30 cellular contexts compared by ENCODE assay signal in genomic region chr3:165451671-165452070, GRCh38.
A peak's percentile ranks its signal among the peaks of the same experiment; 100 is the strongest.
DNase-seq lines count a peak whose midpoint lies in the region; ATAC-seq, FAIRE-seq and TF ChIP-seq lines count a peak whose summit lies in the region.
"Had no signal": no experiment of that assay in that cellular context is flagged by ENCODE, and none has a peak within 500 bp of the region (broad histone marks: within the 10 kb centered on the region; RNA-seq: fewer than 3 reads in every experiment).

No MANE protein-coding gene starts in this region.

- H3K14ac ChIP-seq in trophoblast cell (ENCODE audit: low read length): no peak overlapping the region

- H3K36me3 Mint-ChIP-seq in astrocyte (ENCODE audit: low read depth, unreplicated experiment): no peaks in the 10 kb centered on the region
- H3K36me3 Mint-ChIP-seq: CD14-positive monocyte; CD4-positive, alpha-beta memory T cell; CD4-positive, CD25-positive, alpha-beta regulatory T cell; CD8-positive, alpha-beta memory T cell had no signal

- H3K23ac ChIP-seq in mesendoderm (ENCODE audit: low read length) (no peak overlapping the region), trophoblast cell (ENCODE audit: low read length) (no peak overlapping the region)

- H2BK15ac ChIP-seq in mesendoderm (replicated peaks; ENCODE audit: low read depth): no peak overlapping the region

- no TSS peak for BruUV-seq in mammary epithelial cell (replicated peaks; lab: Mats Ljungman, UMichigan)

- H4K91ac ChIP-seq in trophoblast cell (ENCODE audit: low read depth, low read length): no peak overlapping the region

- no peak overlapping the region for H3K4me2 ChIP-seq in mammary epithelial cell (ENCODE audit: insufficient read depth, low read depth, low read length)
- no peak overlapping the region for H3K4me2 ChIP-seq in astrocyte (ENCODE audit: low read length)
- no peak overlapping the region for H3K4me2 ChIP-seq in mesendoderm (ENCODE audit: low read length)
- no peak overlapping the region for H3K4me2 ChIP-seq in trophoblast cell (ENCODE audit: low read length)
- H3K4me2 ChIP-seq: A549, BLaER1 had no signal

- H3K27ac ChIP-seq in mammary epithelial cell (ENCODE audit: insufficient read depth, low read depth, low read length) (no peak overlapping the region), breast epithelium (no peak overlapping the region), astrocyte (ENCODE audit: low read depth, low read length) (no peak overlapping the region), mesendoderm (ENCODE audit: low read depth, low read length) (no peak overlapping the region), trophoblast cell (ENCODE audit: low read depth, low read length) (no peak overlapping the region)
- H3K27ac ChIP-seq: 22Rv1, A549, BLaER1 had no signal

- H2BK12ac ChIP-seq in trophoblast cell (ENCODE audit: low read length): no peak overlapping the region

- H3K4me1 ChIP-seq in mammary epithelial cell (ENCODE audit: insufficient read depth, low read length) (no peaks in the 10 kb centered on the region), breast epithelium (no peaks in the 10 kb centered on the region), astrocyte (ENCODE audit: insufficient read depth, low read length) (no peaks in the 10 kb centered on the region), mesendoderm (ENCODE audit: control insufficient read depth, low read depth, low read length) (no peaks in the 10 kb centered on the region), trophoblast cell (ENCODE audit: control insufficient read depth in 1 of 2, insufficient read depth in 2 of 2, low read length in 2 of 2) (peaks cover 0 to 4% of the 10 kb centered on the region in 2 experiments)
- H3K4me1 ChIP-seq: A549, BLaER1 had no signal

- no peak overlapping the region for H2BK120ac ChIP-seq in mesendoderm (ENCODE audit: low read depth, low read length)
- H2BK120ac ChIP-seq in trophoblast cell (ENCODE audit: insufficient read depth, low read length, poor library complexity): no peak overlapping the region

- H2AFZ ChIP-seq in mammary epithelial cell (ENCODE audit: low read depth, low read length): peak overlapping the region; percentile 56
- no peak overlapping the region for H2AFZ ChIP-seq in astrocyte (ENCODE audit: low read depth, low read length)
- no peak overlapping the region for H2AFZ ChIP-seq in trophoblast cell (ENCODE audit: insufficient read depth, low read length, poor library complexity)

- H3K4ac ChIP-seq in mesendoderm (ENCODE audit: low read depth, low read length) (no peak overlapping the region), trophoblast cell (ENCODE audit: low read depth, low read length) (no peak overlapping the region)

- H3K4me1 Mint-ChIP-seq in astrocyte (ENCODE audit: low read depth, unreplicated experiment): peaks cover 11% of the 10 kb centered on the region
- H3K4me1 Mint-ChIP-seq: B cell; CD14-positive monocyte; CD4-positive, alpha-beta memory T cell; CD4-positive, CD25-positive, alpha-beta regulatory T cell; CD8-positive, alpha-beta memory T cell had no signal

- WGBS in mammary epithelial cell (ENCODE audit: low coverage, missing lambda C conversion rate): 72% methylated on average over 4 of the region's 4 CpGs
- no CpG with 5 or more reads among the region's 4 CpGs for WGBS in mesendoderm (ENCODE audit: extremely low coverage, insufficient coverage, low lambda C conversion rate)
- no CpG with 5 or more reads among the region's 4 CpGs for WGBS in trophoblast cell (ENCODE audit: extremely low coverage, insufficient coverage, insufficient read length)

- H3K9me3 Mint-ChIP-seq in astrocyte (ENCODE audit: unreplicated experiment): peaks cover 2% of the 10 kb centered on the region

- H3K27ac Mint-ChIP-seq in astrocyte (ENCODE audit: unreplicated experiment): peak overlapping the region; percentile 15
- H3K27ac Mint-ChIP-seq: B cell; CD14-positive monocyte; CD4-positive, alpha-beta memory T cell; CD4-positive, CD25-positive, alpha-beta regulatory T cell; CD8-positive, alpha-beta memory T cell had no signal

- H4K20me1 ChIP-seq in mammary epithelial cell (ENCODE audit: insufficient read depth, low read length) (no peaks in the 10 kb centered on the region), astrocyte (ENCODE audit: insufficient read depth, low read length) (no peaks in the 10 kb centered on the region)
- H4K20me1 ChIP-seq: BLaER1 had no signal

- H3K18ac ChIP-seq in mesendoderm (ENCODE audit: low read length) (no peak overlapping the region), trophoblast cell (ENCODE audit: low read length) (no peak overlapping the region)

- H3K9me3 ChIP-seq in mammary epithelial cell (replicated peaks; ENCODE audit: insufficient read depth, low read length): no peaks in the 10 kb centered on the region
- H3K9me3 ChIP-seq in breast epithelium: peaks cover 0 to 6% of the 10 kb centered on the region in 2 donors
- no peaks in the 10 kb centered on the region for H3K9me3 ChIP-seq in astrocyte (ENCODE audit: insufficient read depth, low read depth, low read length)
- H3K9me3 ChIP-seq in trophoblast cell (ENCODE audit: insufficient read depth, low read depth, low read length): no peaks in the 10 kb centered on the region
- H3K9me3 ChIP-seq: A549, BLaER1 had no signal

- no peak for DNase-seq in mammary epithelial cell
- no peak for DNase-seq in breast epithelium (ENCODE audit: low spot score in 2 of 2)
- no peak for DNase-seq in astrocyte (ENCODE audit: low read depth)
- DNase-seq in mesendoderm: peak; percentile 44
- peak; percentile 54 to 61 for DNase-seq in trophoblast cell
- DNase-seq in KBM-7: no peak
- DNase-seq: AML-193; C1 segment of cervical spinal cord; CD4-positive, alpha-beta memory T cell; CD4-positive, CD25-positive, alpha-beta regulatory T cell; CD8-positive, alpha-beta memory T cell; COR-L47; DMS 273 treated with DMSO at 0.1 percent for 48 hours; DMS153; DMS53; DMS79; DND-41; EL; GDM1 had no signal

- TF ChIP-seq CTCF in mammary epithelial cell (conservative IDR thresholded peaks at IDR 0.05 in 1 of 2, IDR thresholded peaks at IDR 0.05 in 1 of 2; ENCODE audit: extremely low read depth in 1 of 2, insufficient read depth in 1 of 2, low read depth in 1 of 2, low read length in 2 of 2): no peak
- no peak for TF ChIP-seq CTCF in breast epithelium (IDR thresholded peaks at IDR 0.05)
- no peak for TF ChIP-seq CTCF in astrocyte (IDR thresholded peaks at IDR 0.05; ENCODE audit: insufficient read depth, low read depth, low read length)

- H3K27me3 Mint-ChIP-seq in astrocyte (ENCODE audit: low read depth, unreplicated experiment): no peaks in the 10 kb centered on the region
- H3K27me3 Mint-ChIP-seq: B cell; CD4-positive, alpha-beta memory T cell; CD4-positive, CD25-positive, alpha-beta regulatory T cell; CD8-positive, alpha-beta memory T cell had no signal

- H3K9ac ChIP-seq in mammary epithelial cell (ENCODE audit: insufficient read depth, low read length) (no peak overlapping the region), astrocyte (ENCODE audit: low read length) (no peak overlapping the region), mesendoderm (ENCODE audit: low read length) (no peak overlapping the region), trophoblast cell (ENCODE audit: low read length) (no peak overlapping the region)
- H3K9ac ChIP-seq: BLaER1 had no signal

- no peak overlapping the region for H3K4me3 Mint-ChIP-seq in astrocyte (ENCODE audit: unreplicated experiment)
- H3K4me3 Mint-ChIP-seq: B cell; CD14-positive monocyte; CD4-positive, alpha-beta memory T cell; CD4-positive, CD25-positive, alpha-beta regulatory T cell; CD8-positive, alpha-beta memory T cell had no signal

- CTCF ChIA-PET in mammary epithelial cell (lab: Charles Lee; ENCODE audit: low non-redundant PET): no interaction called here

- in situ Hi-C loops in mammary epithelial cell (cut with MboI; ENCODE audit: low sequenced_read_pairs in 2 of 2): no loop called here
- in situ Hi-C loops in KBM-7 (cut with MboI; ENCODE audit: low pct_unique_long_range_greater_than_20kb, low sequenced_read_pairs): no loop called here

- no peaks in the 10 kb centered on the region for H3K27me3 ChIP-seq in mammary epithelial cell (ENCODE audit: insufficient read depth, low read length)
- no peaks in the 10 kb centered on the region for H3K27me3 ChIP-seq in breast epithelium
- no peaks in the 10 kb centered on the region for H3K27me3 ChIP-seq in astrocyte (ENCODE audit: insufficient read depth, low read length)
- no peaks in the 10 kb centered on the region for H3K27me3 ChIP-seq in mesendoderm (ENCODE audit: insufficient read depth, low read length, poor library complexity)
- no peaks in the 10 kb centered on the region for H3K27me3 ChIP-seq in trophoblast cell (ENCODE audit: insufficient read depth, low read length)
- H3K27me3 ChIP-seq: BLaER1 had no signal

- H3K56ac ChIP-seq in mesendoderm (ENCODE audit: low read length): no peak overlapping the region

- H4K5ac ChIP-seq in mesendoderm (ENCODE audit: low read length): no peak overlapping the region

- no peak for FAIRE-seq in astrocyte (lab: Jason Lieb, UNC)
- FAIRE-seq: A549, GM12878, GM12892, GM18507, GM19239 had no signal

- dilution Hi-C loops in mammary epithelial cell (cut with HindIII; ENCODE audit: low sequenced_read_pairs): no loop called here

- H4K12ac ChIP-seq in trophoblast cell (ENCODE audit: low read depth, low read length): no peak overlapping the region

- H2AK5ac ChIP-seq in mesendoderm (ENCODE audit: low read length): no peak overlapping the region
- no peak overlapping the region for H2AK5ac ChIP-seq in trophoblast cell (ENCODE audit: low read length)

- H3K36me3 ChIP-seq in mammary epithelial cell (ENCODE audit: insufficient read depth, low read length): no peaks in the 10 kb centered on the region
- H3K36me3 ChIP-seq in breast epithelium: no peaks in the 10 kb centered on the region
- H3K36me3 ChIP-seq in astrocyte (ENCODE audit: insufficient read depth, low read length): no peaks in the 10 kb centered on the region
- H3K36me3 ChIP-seq in mesendoderm (ENCODE audit: control insufficient read depth, insufficient read depth, low read length): no peaks in the 10 kb centered on the region
- H3K36me3 ChIP-seq in trophoblast cell (ENCODE audit: control insufficient read depth in 1 of 2, insufficient read depth in 2 of 2, low read length in 2 of 2): no peaks in the 10 kb centered on the region
- H3K36me3 ChIP-seq: BLaER1 had no signal

- intact Hi-C loops in mammary epithelial cell (cut with micrococcal nuclease) (no loop called here), breast epithelium (cut with DNase I; ENCODE audit: low total_unique reads) (no loop called here)

- H3K79me2 ChIP-seq in mammary epithelial cell (ENCODE audit: insufficient read depth, low read length) (no peaks in the 10 kb centered on the region), astrocyte (ENCODE audit: insufficient read depth, low read length) (no peaks in the 10 kb centered on the region), mesendoderm (ENCODE audit: control insufficient read depth, insufficient read depth, low read length) (no peaks in the 10 kb centered on the region), trophoblast cell (ENCODE audit: control insufficient read depth, insufficient read depth, low read length, poor library complexity) (no peaks in the 10 kb centered on the region)

- TF ChIP-seq POLR2A in breast epithelium (IDR thresholded peaks at IDR 0.05): no peak

- H3K79me1 ChIP-seq in mesendoderm (ENCODE audit: low read length): no peaks in the 10 kb centered on the region
- peaks cover under 1% of the 10 kb centered on the region for H3K79me1 ChIP-seq in trophoblast cell (ENCODE audit: low read length)

- ATAC-seq in HG02884 (IDR thresholded peaks at IDR 0.05; ENCODE audit: unreplicated experiment) (no peak), GM18519 (IDR thresholded peaks at IDR 0.05; ENCODE audit: low FRiP score, unreplicated experiment) (no peak)
- ATAC-seq: A549, GM12878 had no signal

- H4K8ac ChIP-seq in mesendoderm (ENCODE audit: low read depth, low read length) (no peak overlapping the region), trophoblast cell (ENCODE audit: low read depth, low read length) (no peak overlapping the region)

- H2BK5ac ChIP-seq in mesendoderm (ENCODE audit: low read length) (no peak overlapping the region), trophoblast cell (ENCODE audit: low read depth, low read length, poor library complexity) (no peak overlapping the region)

- H3K4me3 ChIP-seq in mammary epithelial cell (replicated peaks in 1 of 3; ENCODE audit: insufficient read depth in 1 of 3, low read depth in 2 of 3, low read length in 3 of 3) (no peak overlapping the region), breast epithelium (no peak overlapping the region), astrocyte (ENCODE audit: insufficient read depth, low read depth, low read length) (no peak overlapping the region), mesendoderm (ENCODE audit: low read length) (no peak overlapping the region), trophoblast cell (ENCODE audit: low read depth, low read length) (no peak overlapping the region)
- H3K4me3 ChIP-seq: A549, BLaER1, GM12878 had no signal

Comparison
In these comparisons a context has a peak if more than half of its experiments do, and no peak if none do; other contexts are left out.
1. DNase-seq: peak in mesendoderm (single experiment) and trophoblast cell (2 of 2); none in mammary epithelial cell (single experiment), breast epithelium (0 of 2), astrocyte (single experiment) and KBM-7 (single experiment).